ENCODE assay signal across 33 cellular contexts in the genomic region with DNA sequence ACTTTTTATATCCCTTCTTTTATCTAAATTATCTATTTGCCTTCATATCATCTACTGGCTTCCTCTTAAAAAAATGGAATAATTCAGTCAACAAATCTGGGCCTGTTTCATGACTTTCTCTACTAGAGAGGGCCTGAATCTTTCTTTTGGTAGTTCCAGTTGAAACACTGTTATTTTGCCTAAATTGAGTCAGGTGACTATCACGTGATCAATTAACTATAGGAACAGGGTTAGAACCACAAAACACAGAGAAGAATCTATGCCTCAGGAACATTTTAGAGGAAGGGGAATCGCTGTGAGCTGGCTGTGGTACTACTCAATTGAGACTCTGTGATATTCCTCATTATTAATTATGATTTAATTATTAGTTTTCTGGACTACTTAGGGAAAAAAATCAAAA.
"Had no signal": no experiment of that assay in that cellular context is flagged by ENCODE, and none has a peak within 500 bp of the region (broad histone marks: within the 10 kb centered on the region; RNA-seq: fewer than 3 reads in every experiment).

No MANE protein-coding gene starts in this region.

- H3K9ac ChIP-seq: parathyroid adenoma had no signal

- H3K4me1 ChIP-seq: parathyroid adenoma, psoas muscle, spleen, suprapubic skin, testis, transverse colon, upper lobe of right lung, uterus had no signal

- H3K4me3 ChIP-seq: ovary, psoas muscle, skin epidermis, smooth muscle cell, spleen, suprapubic skin, testis, tibial artery, transverse colon, upper lobe of right lung, uterus had no signal

- H3K36me3 Mint-ChIP-seq: naive thymus-derived CD8-positive, alpha-beta T cell; natural killer cell treated with Interleukin-12 subunit alpha and Interleukin-12 subunit beta and Interleukin-15 and Interleukin-18, amount 100 ng/mL, for 72 hours; stimulated activated memory B cell treated with anti-CD40 and anti-IgM and Interleukin-4, amounts not matched to agents 10 μg/mL and 1 μg/mL and 100 μg/mL, for 72 hours; type B pancreatic cell had no signal

- H3K9me3 ChIP-seq: neutrophil, ovary, psoas muscle, suprapubic skin, testis, transverse colon, upper lobe of right lung, uterus had no signal

- H3K27me3 Mint-ChIP-seq: naive thymus-derived CD8-positive, alpha-beta T cell; natural killer cell treated with Interleukin-12 subunit alpha and Interleukin-12 subunit beta and Interleukin-15 and Interleukin-18, amount 100 ng/mL, for 72 hours; progenitor cell of endocrine pancreas; stimulated activated memory B cell treated with anti-CD40 and anti-IgM and Interleukin-4, amounts not matched to agents 10 μg/mL and 1 μg/mL and 100 μg/mL, for 72 hours; stimulated activated naive CD8-positive, alpha-beta T cell treated with anti-CD3 and anti-CD28 coated beads, Interleukin-15, amount 100 ng/mL, for 72 hours; type B pancreatic cell had no signal

- H3K27ac ChIP-seq: neutrophil, ovary, parathyroid adenoma, psoas muscle, skin epidermis, spleen, suprapubic skin, testis, tibial artery, transverse colon, upper lobe of right lung, uterus had no signal

- H3K27ac Mint-ChIP-seq: naive thymus-derived CD8-positive, alpha-beta T cell; natural killer cell treated with Interleukin-12 subunit alpha and Interleukin-12 subunit beta and Interleukin-15 and Interleukin-18, amount 100 ng/mL, for 72 hours; nephron progenitor cell; progenitor cell of endocrine pancreas; stimulated activated memory B cell treated with anti-CD40 and anti-IgM and Interleukin-4, amounts not matched to agents 10 μg/mL and 1 μg/mL and 100 μg/mL, for 72 hours; stimulated activated naive CD8-positive, alpha-beta T cell treated with anti-CD3 and anti-CD28 coated beads, Interleukin-15, amount 100 ng/mL, for 72 hours; type B pancreatic cell had no signal

- ATAC-seq: naive thymus-derived CD8-positive, alpha-beta T cell; natural killer cell treated with Interleukin-12 subunit alpha and Interleukin-12 subunit beta and Interleukin-15 and Interleukin-18, amount 100 ng/mL, for 72 hours; psoas muscle; right cardiac atrium; sciatic nerve; stimulated activated memory B cell treated with anti-CD40 and anti-IgM and Interleukin-4, amounts not matched to agents 10 μg/mL and 1 μg/mL and 100 μg/mL, for 72 hours; stimulated activated naive CD8-positive, alpha-beta T cell treated with anti-CD3 and anti-CD28 coated beads, Interleukin-15, amount 100 ng/mL, for 72 hours; stimulated activated naive CD8-positive, alpha-beta T cell treated with anti-CD3 and anti-CD28 coated beads, Interleukin-15, Interleukin-2, amounts not matched to agents 100 U/mL and 50 U/mL, for 24 hours; upper lobe of right lung had no signal

- H3K36me3 ChIP-seq: neutrophil, ovary, spleen, suprapubic skin, tibial artery, transverse colon, upper lobe of right lung, uterus had no signal

- H3K79me2 ChIP-seq: parathyroid adenoma had no signal

- H3K4me3 Mint-ChIP-seq: naive thymus-derived CD8-positive, alpha-beta T cell; natural killer cell treated with Interleukin-12 subunit alpha and Interleukin-12 subunit beta and Interleukin-15 and Interleukin-18, amount 100 ng/mL, for 72 hours; nephron progenitor cell; neural crest cell; stimulated activated memory B cell treated with anti-CD40 and anti-IgM and Interleukin-4, amounts not matched to agents 10 μg/mL and 1 μg/mL and 100 μg/mL, for 72 hours; stimulated activated naive CD8-positive, alpha-beta T cell treated with anti-CD3 and anti-CD28 coated beads, Interleukin-15, amount 100 ng/mL, for 72 hours; type B pancreatic cell had no signal

- DNase-seq: naive thymus-derived CD8-positive, alpha-beta T cell; nephron progenitor cell; nucleus accumbens; ovary; posterior cingulate gyrus; psoas muscle; right cardiac atrium; spleen; stimulated activated CD4-positive, alpha-beta T cell treated with anti-CD3 and anti-CD28 coated beads, Interleukin-12 subunit alpha, Interleukin-12 subunit beta, amount 100 ng/mL, for 4 hours; stimulated activated CD4-positive, alpha-beta T cell treated with anti-CD3 and anti-CD28 coated beads, Interleukin-1b, Interleukin-23, amount 100 ng/mL, for 48 hours; stimulated activated CD4-positive, alpha-beta T cell treated with anti-CD3 and anti-CD28 coated beads, Interleukin-4, amount 100 ng/mL, for 1 hour; stimulated activated CD4-positive, alpha-beta T cell treated with anti-CD3 and anti-CD28 coated beads, Interleukin-4, amount 100 ng/mL, for 4 hours; stimulated activated CD8-positive, alpha-beta memory T cell treated with anti-CD3 and anti-CD28 coated beads, Interleukin-4, amount 100 ng/mL, for 48 hours; stimulated activated naive CD4-positive, alpha-beta T cell; stimulated activated naive CD8-positive, alpha-beta T cell treated with anti-CD3 and anti-CD28 coated beads, Interleukin-15, amount 100 ng/mL, for 72 hours; stimulated activated naive CD8-positive, alpha-beta T cell treated with anti-CD3 and anti-CD28 coated beads, Interleukin-15, Interleukin-2, amounts not matched to agents 100 U/mL and 50 U/mL, for 24 hours; substantia nigra; testis; tibial artery; transverse colon; upper lobe of right lung; uterus had no signal

- H3K4me2 ChIP-seq: smooth muscle cell had no signal

- H3K4me1 Mint-ChIP-seq: naive thymus-derived CD8-positive, alpha-beta T cell; neural crest cell; stimulated activated memory B cell treated with anti-CD40 and anti-IgM and Interleukin-4, amounts not matched to agents 10 μg/mL and 1 μg/mL and 100 μg/mL, for 72 hours; stimulated activated naive CD8-positive, alpha-beta T cell treated with anti-CD3 and anti-CD28 coated beads, Interleukin-15, amount 100 ng/mL, for 72 hours had no signal

- H3K27me3 ChIP-seq: neutrophil, ovary, spleen, suprapubic skin, testis, tibial artery, transverse colon, upper lobe of right lung, uterus had no signal

- H3K9me3 Mint-ChIP-seq: neural crest cell; stimulated activated naive CD8-positive, alpha-beta T cell treated with anti-CD3 and anti-CD28 coated beads, Interleukin-15, amount 100 ng/mL, for 72 hours; type B pancreatic cell had no signal

- H2AFZ ChIP-seq: parathyroid adenoma had no signal
